17 cellular contexts compared by ENCODE assay signal in the genomic region with DNA sequence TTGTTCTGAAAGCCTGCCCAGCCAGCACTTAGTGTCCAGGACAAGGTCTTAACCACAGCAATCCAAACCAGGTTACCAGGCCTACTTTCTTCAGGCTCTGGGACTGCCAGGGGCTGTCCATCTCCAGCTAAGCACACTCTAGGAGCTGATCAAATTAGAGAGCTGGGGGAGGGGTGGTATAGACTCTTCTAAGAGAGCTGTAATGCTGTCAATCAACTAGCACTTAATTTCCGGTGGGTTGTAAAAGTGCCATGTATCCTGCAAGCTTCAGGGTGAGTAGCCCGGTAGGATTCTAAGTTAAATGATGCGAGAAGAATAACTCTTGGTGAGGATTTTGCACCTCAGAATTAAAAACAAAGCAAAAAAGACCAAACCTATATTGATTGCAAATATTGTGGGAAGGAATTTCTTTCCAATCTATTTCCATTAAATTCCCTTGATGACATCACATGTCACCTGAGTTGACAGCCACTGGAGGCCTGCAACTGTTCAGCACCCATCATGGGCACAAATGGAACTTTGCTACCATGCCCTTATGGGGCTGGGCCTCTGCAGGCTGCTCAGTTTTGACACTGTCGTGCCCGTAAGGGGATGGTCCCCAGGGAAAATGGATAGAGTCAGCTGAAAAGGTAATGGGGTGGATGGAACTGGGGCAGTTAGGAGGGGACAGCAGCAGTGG. TPM values are rescaled to one million over a fixed set of nuclear protein-coding genes. Genes with fewer than 3 reads are reported as not detected.
DNase-seq lines count a peak whose midpoint lies in the region; ATAC-seq and TF ChIP-seq lines count a peak whose summit lies in the region.
"Had no signal": no experiment of that assay in that cellular context is flagged by ENCODE, and none has a peak within 500 bp of the region (broad histone marks: within the 10 kb centered on the region; RNA-seq: fewer than 3 reads in every experiment).

No MANE protein-coding gene starts in this region.

- H3K4me3 ChIP-seq in gastrocnemius medialis: no peak overlapping the region
- H3K4me3 ChIP-seq: adrenal gland, skin epidermis had no signal

- no peaks in the 10 kb centered on the region for H3K27me3 ChIP-seq in gastrocnemius medialis
- H3K27me3 ChIP-seq: adrenal gland had no signal

- H3K36me3 ChIP-seq in gastrocnemius medialis: no peaks in the 10 kb centered on the region
- H3K36me3 ChIP-seq: adrenal gland had no signal

- peaks cover 0 to 3% of the 10 kb centered on the region in 2 donors for H3K4me1 ChIP-seq in gastrocnemius medialis

- intact Hi-C loops in gastrocnemius medialis (cut with DNase I; ENCODE audit: low total_unique reads): no loop called here

- peak overlapping the region in 3 of 4 donors; percentile 15 to 59 (median 41) for H3K27ac ChIP-seq in gastrocnemius medialis
- H3K27ac ChIP-seq: adrenal gland had no signal

- ATAC-seq in gastrocnemius medialis: no peak
- no peak for ATAC-seq in activated naive CD4-positive, alpha-beta T cell treated with anti-CD3 and anti-CD28 coated beads, Interleukin-2, amount 50 U/mL, for 72 hours
- ATAC-seq: stimulated activated naive CD8-positive, alpha-beta T cell treated with anti-CD3 and anti-CD28 coated beads, Interleukin-15, amount 100 ng/mL, for 72 hours had no signal

- in situ Hi-C loops in gastrocnemius medialis (cut with MboI; ENCODE audit: low sequenced_read_pairs in 4 of 4): loop anchor here (10.0 to 25.0 kb wide), 5 partner anchors 265 to 525 kb away; no protein-coding TSS in a partner anchor

- no peaks in the 10 kb centered on the region for H3K9me3 ChIP-seq in gastrocnemius medialis
- H3K9me3 ChIP-seq: adrenal gland, Caco-2 had no signal

- TF ChIP-seq CTCF in gastrocnemius medialis (IDR thresholded peaks at IDR 0.05 in 4 of 5, conservative IDR thresholded peaks at IDR 0.05 in 1 of 5): no peak

- no peaks in the 10 kb centered on the region for H3K36me3 Mint-ChIP-seq in activated naive CD4-positive, alpha-beta T cell treated with anti-CD3 and anti-CD28 coated beads, Interleukin-2, amount 50 U/mL, for 72 hours

- TF ChIP-seq POLR2A in gastrocnemius medialis (IDR thresholded peaks at IDR 0.05): no peak

- H3K27ac Mint-ChIP-seq in activated naive CD4-positive, alpha-beta T cell treated with anti-CD3 and anti-CD28 coated beads, Interleukin-2, amount 50 U/mL, for 72 hours: peak overlapping the region in 1 of 2 donors; percentile 37
- H3K27ac Mint-ChIP-seq: stimulated activated naive CD8-positive, alpha-beta T cell treated with anti-CD3 and anti-CD28 coated beads, Interleukin-15, amount 100 ng/mL, for 72 hours; T-helper 2 cell treated with Interferon-gamma antibody and Interleukin-4, amounts not matched to agents 5 μg/mL and 100 μg/mL, for 36 hours had no signal

- H3K9me3 Mint-ChIP-seq in activated naive CD4-positive, alpha-beta T cell treated with anti-CD3 and anti-CD28 coated beads, Interleukin-2, amount 50 U/mL, for 72 hours: no peaks in the 10 kb centered on the region
- H3K9me3 Mint-ChIP-seq: stimulated activated naive CD8-positive, alpha-beta T cell treated with anti-CD3 and anti-CD28 coated beads, Interleukin-15, amount 100 ng/mL, for 72 hours; T-helper 2 cell treated with Interferon-gamma antibody and Interleukin-4, amounts not matched to agents 5 μg/mL and 100 μg/mL, for 36 hours had no signal

- DNase-seq in NCI-H345 (lab: John Stamatoyannopoulos, UW) (peak; percentile 32), NCI-H345 treated with DMSO at 0.1 percent for 48 hours (lab: John Stamatoyannopoulos, UW; ENCODE audit: unreplicated experiment) (no peak), NCI-H69 (lab: John Stamatoyannopoulos, UW) (peak; percentile 91), islet precursor cell (peak; percentile 90), gastrocnemius medialis (no peak), OCI-M2 (lab: John Stamatoyannopoulos, UW; ENCODE audit: unreplicated experiment) (no peak), HUDEP-2 (lab: John Stamatoyannopoulos, UW; ENCODE audit: unreplicated experiment in 76 of 76) (no peak)
- no peak for DNase-seq in activated naive CD4-positive, alpha-beta T cell treated with anti-CD3 and anti-CD28 coated beads, Interleukin-2, amount 50 U/mL, for 72 hours (ENCODE audit: low spot score in 2 of 2)
- DNase-seq: ACHN; activated T-cell treated with anti-CD3 and anti-CD28 coated beads, Interleukin-2, amount 50 U/mL, for 48 hours; adrenal gland; Caco-2; mammary epithelial cell; occipital lobe; stimulated activated naive CD8-positive, alpha-beta T cell treated with anti-CD3 and anti-CD28 coated beads, Interleukin-15, amount 100 ng/mL, for 72 hours had no signal

RNA-seq across cellular contexts. Expression of a gene that starts 8.7 kb away (rescaled TPM):
- 10 to 100 TPM; 69.8 to 94.7 (median 89.1) TPM for total RNA-seq in gastrocnemius medialis
- 100 to 1,000 TPM in 1 of 2 donors, 10 to 100 TPM in 1; 82.8 to 122 TPM for total RNA-seq in activated naive CD4-positive, alpha-beta T cell treated with anti-CD3 and anti-CD28 coated beads, Interleukin-2, amount 50 U/mL, for 72 hours

Comparison
In these comparisons a context has a peak if more than half of its experiments do, and no peak if none do; other contexts are left out.
1. DNase-seq: peak in NCI-H345 (single experiment), NCI-H69 (single experiment) and islet precursor cell (single experiment); none in NCI-H345 treated with DMSO at 0.1 percent for 48 hours (single experiment), gastrocnemius medialis (0 of 2), OCI-M2 (single experiment), HUDEP-2 (0 of 76) and activated naive CD4-positive, alpha-beta T cell treated with anti-CD3 and anti-CD28 coated beads, Interleukin-2, amount 50 U/mL, for 72 hours (0 of 2).